2 cellular contexts compared by ENCODE assay signal in the genomic region with DNA sequence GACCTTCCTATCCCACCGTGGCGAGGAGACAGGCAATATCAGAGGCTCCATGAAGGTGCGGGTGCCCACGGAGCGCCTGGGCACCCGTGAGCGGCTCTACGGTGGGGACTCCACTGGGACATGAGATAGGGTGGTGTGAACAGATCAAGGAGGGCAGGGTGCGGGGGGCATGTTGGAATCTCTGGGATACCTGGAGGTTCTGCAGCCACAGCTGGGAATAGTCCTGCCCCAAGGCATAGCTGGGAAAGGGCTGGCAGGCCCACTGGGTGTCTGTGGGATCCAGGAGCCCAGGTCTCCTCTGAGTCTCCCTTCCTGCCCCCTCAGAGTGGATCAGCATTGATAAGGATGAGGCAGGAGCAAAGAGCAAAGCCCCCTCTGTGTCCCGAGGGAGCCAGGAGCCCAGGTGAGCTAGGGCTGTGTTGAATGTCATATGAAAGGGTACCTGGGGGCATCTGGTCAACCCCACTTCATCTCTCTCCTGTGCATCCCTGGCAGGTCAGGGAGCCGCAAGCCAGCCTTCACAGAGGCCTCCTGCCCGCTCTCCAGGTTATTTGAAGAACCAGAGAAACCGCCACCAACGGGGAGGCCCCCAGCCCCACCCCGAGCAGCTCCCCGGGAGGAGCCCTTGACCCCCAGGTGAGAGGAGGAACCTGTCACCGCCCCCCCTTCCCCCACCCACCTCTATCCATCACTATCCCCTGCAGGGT.
TF ChIP-seq lines count a peak whose summit lies in the region.

No MANE protein-coding gene starts in this region.

TF ChIP-seq in HEK293, 187 proteins besides CTCF, POLR2A, EP300 and RAD21:
- TF ChIP-seq ZNF785 (tag by site-specific recombination; IDR thresholded peaks at IDR 0.05) (no peak), GLIS1 (tag by site-specific recombination; IDR thresholded peaks at IDR 0.05) (peak; percentile 47)
TF ChIP-seq in HEK293: peak in this region for 1.

TF ChIP-seq in HepG2, 621 proteins besides CTCF, POLR2A, EP300 and RAD21:
- no peak for TF ChIP-seq NFAT5 (CRISPR knock-in tag; IDR thresholded peaks at IDR 0.05)
- no peak for TF ChIP-seq FOXO1 (CRISPR knock-in tag; IDR thresholded peaks at IDR 0.05)
- TF ChIP-seq ZNF530 (CRISPR knock-in tag; IDR thresholded peaks at IDR 0.05; ENCODE audit: low read depth): no peak
- no peak for TF ChIP-seq ZNF367 (CRISPR knock-in tag; IDR thresholded peaks at IDR 0.05; ENCODE audit: borderline replicate concordance)
- TF ChIP-seq ZNF468 (CRISPR knock-in tag; IDR thresholded peaks at IDR 0.05): no peak
- TF ChIP-seq ZGPAT (CRISPR knock-in tag; IDR thresholded peaks at IDR 0.05): no peak
- TF ChIP-seq ZNF337 (CRISPR knock-in tag; IDR thresholded peaks at IDR 0.05; ENCODE audit: borderline replicate concordance, low read depth): no peak
- no peak for TF ChIP-seq PRMT3 (CRISPR knock-in tag; IDR thresholded peaks at IDR 0.05; ENCODE audit: borderline replicate concordance, low read depth)
- no peak for TF ChIP-seq ERF (CRISPR knock-in tag; IDR thresholded peaks at IDR 0.05)
- no peak for TF ChIP-seq KLF11 (CRISPR knock-in tag; IDR thresholded peaks at IDR 0.05)
- no peak for TF ChIP-seq GATAD1 (CRISPR knock-in tag; IDR thresholded peaks at IDR 0.05)
- no peak for TF ChIP-seq ZNF513 (CRISPR knock-in tag; conservative IDR thresholded peaks at IDR 0.05)
TF ChIP-seq in HepG2: peak in this region for 0.
